27 cellular contexts compared by ENCODE assay signal in genomic region chr18:13915973-13916372, GRCh38. TPM values are rescaled to one million over a fixed set of nuclear protein-coding genes. Genes with fewer than 3 reads are reported as not detected.
A peak's percentile ranks its signal among the peaks of the same experiment; 100 is the strongest.
DNase-seq lines count a peak whose midpoint lies in the region; ATAC-seq lines count a peak whose summit lies in the region.
"Had no signal": no experiment of that assay in that cellular context is flagged by ENCODE, and none has a peak within 500 bp of the region (broad histone marks: within the 10 kb centered on the region; RNA-seq: fewer than 3 reads in every experiment).

No MANE protein-coding gene starts in this region.

- ATAC-seq in right cardiac atrium (peak; percentile 92 to 93), GM18511 (IDR thresholded peaks at IDR 0.05; ENCODE audit: unreplicated experiment) (no peak), HG02798 (IDR thresholded peaks at IDR 0.05; ENCODE audit: poor library complexity, unreplicated experiment) (no peak), GM21390 (IDR thresholded peaks at IDR 0.05; ENCODE audit: unreplicated experiment) (no peak)
- ATAC-seq: HCT116; left colon; natural killer cell treated with Interleukin-12 subunit alpha and Interleukin-12 subunit beta and Interleukin-15 and Interleukin-18, amount 100 ng/mL, for 72 hours; SK-N-SH treated with all-trans-retinoic acid at 6 μM for 48 hours had no signal

- H3K4me3 ChIP-seq in right cardiac atrium (ENCODE audit: low read length): no peak overlapping the region
- H3K4me3 ChIP-seq: BLaER1, ovary, right lobe of liver had no signal

- intact Hi-C loops in right cardiac atrium (cut with DNase I): no loop called here

- 21% methylated on average over 6 of the region's 6 CpGs for WGBS in right cardiac atrium

- no peaks in the 10 kb centered on the region for H3K27me3 ChIP-seq in right cardiac atrium (ENCODE audit: control insufficient read depth, insufficient read depth)
- H3K27me3 ChIP-seq: BLaER1, ovary, right lobe of liver had no signal

- no peaks in the 10 kb centered on the region for H3K9me3 ChIP-seq in right cardiac atrium (ENCODE audit: control insufficient read depth, low read length)
- H3K9me3 ChIP-seq: BLaER1, ovary, right lobe of liver had no signal

- DNase-seq in DMS 273 (lab: John Stamatoyannopoulos, UW; ENCODE audit: unreplicated experiment) (peak; percentile 91), NCI-H1694 (lab: John Stamatoyannopoulos, UW) (peak; percentile 73), astrocyte of the hippocampus (ENCODE audit: low read depth, low spot score) (peak; percentile 84), right cardiac atrium (peak; percentile 59 to 81 (median 66)), NCI-H345 treated with DMSO at 0.1 percent for 48 hours (lab: John Stamatoyannopoulos, UW; ENCODE audit: unreplicated experiment) (no peak)
- DNase-seq: ACHN; activated CD4-positive, alpha-beta T cell treated with anti-CD3 and anti-CD28 coated beads, Interleukin-2, amount 10 ng/mL, durations not matched to agents 7 days and 5 days; activated naive CD8-positive, alpha-beta T cell treated with anti-CD3 and anti-CD28 coated beads, Interleukin-2, amount 10 ng/mL, durations not matched to agents 7 days and 5 days; glutamatergic neuron; left colon; NCI-H345; ovary; right lobe of liver; RPMI8226; stimulated activated CD4-positive, alpha-beta T cell treated with anti-CD3 and anti-CD28 coated beads, Interleukin-15, amount 100 ng/mL, for 24 hours; stimulated activated CD8-positive, alpha-beta memory T cell treated with anti-CD3 and anti-CD28 coated beads, Interleukin-4, amount 100 ng/mL, for 48 hours; WERI-Rb-1 had no signal

- no peaks in the 10 kb centered on the region for H3K4me1 ChIP-seq in right cardiac atrium (ENCODE audit: control insufficient read depth, insufficient read depth, low read length)
- H3K4me1 ChIP-seq: BLaER1, right lobe of liver had no signal

- H3K27ac ChIP-seq in right cardiac atrium (ENCODE audit: low read length): no peak overlapping the region
- H3K27ac ChIP-seq: BLaER1, ovary, right lobe of liver, WERI-Rb-1 had no signal

RNA-seq across cellular contexts. Expression of gene MC2R, which starts 0.6 kb away (rescaled TPM):
- total RNA-seq in right cardiac atrium: not detected
- polyA plus RNA-seq in right cardiac atrium: not detected
- total RNA-seq: activated CD4-positive, alpha-beta T cell treated with anti-CD3 and anti-CD28 coated beads, Interleukin-2, amount 10 ng/mL, durations not matched to agents 7 days and 5 days; activated naive CD8-positive, alpha-beta T cell treated with anti-CD3 and anti-CD28 coated beads, Interleukin-2, amount 10 ng/mL, durations not matched to agents 7 days and 5 days; activated T-helper 2 cell treated with anti-CD3 and anti-CD28 coated beads, Interferon-gamma antibody, Interleukin-2, Interleukin-4, amounts not matched to agents 10 μg/mL and 5 μg/mL and 100 μg/mL, durations not matched to agents 14 hours and 24 hours and 36 hours; left colon; mesothelial cell of epicardium; natural killer cell treated with Interleukin-12 subunit alpha and Interleukin-12 subunit beta and Interleukin-15 and Interleukin-18, amount 100 ng/mL, for 72 hours; subcutaneous adipose tissue had no signal

Comparison
In these comparisons a context has a peak if more than half of its experiments do, and no peak if none do; other contexts are left out.
1. ATAC-seq: peak in right cardiac atrium (2 of 2); none in GM18511 (single experiment), HG02798 (single experiment) and GM21390 (single experiment).